In genomic region chr2:8016688-8017087, GRCh38 we compare ENCODE assay signal across 35 cellular contexts.
"Had no signal": no experiment of that assay in that cellular context is flagged by ENCODE, and none has a peak within 500 bp of the region (broad histone marks: within the 10 kb centered on the region; RNA-seq: fewer than 3 reads in every experiment).

No MANE protein-coding gene starts in this region.

- H3K27ac Mint-ChIP-seq: activated CD8-positive, alpha-beta memory T cell treated with anti-CD3 and anti-CD28 coated beads, Interleukin-2, amount 10 ng/mL, durations not matched to agents 7 days and 5 days; activated naive CD4-positive, alpha-beta T cell treated with anti-CD3 and anti-CD28 coated beads, Interleukin-2, amount 50 U/mL, for 24 hours; brain had no signal

- H3K4me3 Mint-ChIP-seq: activated CD8-positive, alpha-beta memory T cell treated with anti-CD3 and anti-CD28 coated beads, Interleukin-2, amount 10 ng/mL, durations not matched to agents 7 days and 5 days; activated naive CD4-positive, alpha-beta T cell treated with anti-CD3 and anti-CD28 coated beads, Interleukin-2, amount 50 U/mL, for 24 hours; brain had no signal

- H3K27me3 Mint-ChIP-seq: activated CD8-positive, alpha-beta memory T cell treated with anti-CD3 and anti-CD28 coated beads, Interleukin-2, amount 10 ng/mL, durations not matched to agents 7 days and 5 days; activated naive CD4-positive, alpha-beta T cell treated with anti-CD3 and anti-CD28 coated beads, Interleukin-2, amount 50 U/mL, for 24 hours; brain had no signal

- H3K4me1 Mint-ChIP-seq: activated CD8-positive, alpha-beta memory T cell treated with anti-CD3 and anti-CD28 coated beads, Interleukin-2, amount 10 ng/mL, durations not matched to agents 7 days and 5 days; activated naive CD4-positive, alpha-beta T cell treated with anti-CD3 and anti-CD28 coated beads, Interleukin-2, amount 50 U/mL, for 24 hours had no signal

- H3K36me3 Mint-ChIP-seq: activated naive CD4-positive, alpha-beta T cell treated with anti-CD3 and anti-CD28 coated beads, Interleukin-2, amount 50 U/mL, for 24 hours; brain had no signal

- DNase-seq: activated CD4-positive, alpha-beta T cell treated with anti-CD3 and anti-CD28 coated beads for 1 hour; activated CD4-positive, alpha-beta T cell treated with anti-CD3 and anti-CD28 coated beads for 48 hours; activated CD4-positive, alpha-beta T cell treated with anti-CD3 and anti-CD28 coated beads, Interleukin-2, amount 50 U/mL, for 48 hours; activated CD4-positive, CD25-positive, alpha-beta regulatory T cell; activated CD8-positive, alpha-beta memory T cell treated with anti-CD3 and anti-CD28 coated beads for 24 hours; activated CD8-positive, alpha-beta memory T cell treated with anti-CD3 and anti-CD28 coated beads, Interleukin-2, amount 10 ng/mL, durations not matched to agents 7 days and 5 days; activated CD8-positive, alpha-beta memory T cell treated with anti-CD3 and anti-CD28 coated beads, Interleukin-2, amount 50 U/mL, for 48 hours; activated gamma-delta T cell; activated naive CD4-positive, alpha-beta T cell treated with Interleukin-2 at 50 U/mL for 16 hours; activated T-cell treated with anti-CD3 and anti-CD28 coated beads, Interleukin-2, amount 50 U/mL, for 48 hours; anterior cingulate cortex; caudate nucleus; cerebellar nuclear complex; IMR-90; NCI-H1105; NCI-H1436; NCI-H187; NCI-H2029 treated with DMSO at 0.1 percent for 48 hours; NCI-H2107; NCI-H2171; NCI-H510A; NCI-H526; NCI-H748 treated with DMSO at 0.1 percent for 48 hours; NK-92 treated with Interleukin-12 subunit alpha and Interleukin-12 subunit beta, amount 100 ng/mL, for 24 hours; OCI-M1; Right ventricle myocardium superior; SW 1271; T-helper 1 cell; T-helper 2 cell; T-helper 9 cell; WERI-Rb-1 had no signal

- ATAC-seq: activated CD8-positive, alpha-beta memory T cell treated with anti-CD3 and anti-CD28 coated beads, Interleukin-2, amount 10 ng/mL, durations not matched to agents 7 days and 5 days; K562 had no signal

- H3K9me3 Mint-ChIP-seq: activated naive CD4-positive, alpha-beta T cell treated with anti-CD3 and anti-CD28 coated beads, Interleukin-2, amount 50 U/mL, for 24 hours had no signal

- FAIRE-seq: bronchial epithelial cell, K562 had no signal
